25 cellular contexts compared by ENCODE assay signal in genomic region chr7:34225193-34225592, GRCh38.
DNase-seq lines count a peak whose midpoint lies in the region; ATAC-seq and TF ChIP-seq lines count a peak whose summit lies in the region.
"Had no signal": no experiment of that assay in that cellular context is flagged by ENCODE, and none has a peak within 500 bp of the region (broad histone marks: within the 10 kb centered on the region; RNA-seq: fewer than 3 reads in every experiment).

No MANE protein-coding gene starts in this region.

- H3K4me3 ChIP-seq in HCT116 (replicated peaks in 1 of 2; ENCODE audit: low read depth in 1 of 2, low read length in 2 of 2) (no peak overlapping the region), adrenal gland (no peak overlapping the region), psoas muscle (no peak overlapping the region), vagina (no peak overlapping the region)
- H3K4me3 ChIP-seq: Peyer's patch had no signal

- H3K9me3 ChIP-seq in HCT116 (ENCODE audit: control insufficient read depth in 1 of 2, insufficient read depth in 1 of 2, low read depth in 1 of 2, low read length in 2 of 2) (no peaks in the 10 kb centered on the region), adrenal gland (replicated peaks in 1 of 3) (no peaks in the 10 kb centered on the region), psoas muscle (no peaks in the 10 kb centered on the region), vagina (no peaks in the 10 kb centered on the region)
- H3K9me3 ChIP-seq: Peyer's patch had no signal

- no peaks in the 10 kb centered on the region for H3K36me3 ChIP-seq in HCT116 (ENCODE audit: control insufficient read depth in 1 of 2, insufficient read depth in 2 of 2, low read length in 2 of 2)
- H3K36me3 ChIP-seq in adrenal gland (replicated peaks in 1 of 2): no peaks in the 10 kb centered on the region
- H3K36me3 ChIP-seq in psoas muscle (ENCODE audit: insufficient read depth in 1 of 2, low read depth in 1 of 2): no peaks in the 10 kb centered on the region
- no peaks in the 10 kb centered on the region for H3K36me3 ChIP-seq in vagina
- H3K36me3 ChIP-seq: Peyer's patch had no signal

- no TSS peak for BruUV-seq in HCT116 (replicated peaks; lab: Mats Ljungman, UMichigan)

- ATAC-seq in HCT116: peak; percentile 25; the same call in 1 of the 2 replicates
- ATAC-seq in GM18870 (IDR thresholded peaks at IDR 0.05; ENCODE audit: unreplicated experiment): no peak
- no peak for ATAC-seq in psoas muscle
- ATAC-seq: SK-N-SH treated with all-trans-retinoic acid at 6 μM for 48 hours, T-cell had no signal

- TF ChIP-seq POLR2A in HCT116 (IDR thresholded peaks at IDR 0.05; ENCODE audit: borderline replicate concordance, extremely low read depth, insufficient read depth, insufficient read length) (no peak), adrenal gland (IDR thresholded peaks at IDR 0.05) (no peak), vagina (IDR thresholded peaks at IDR 0.05) (no peak)

- H3K9ac ChIP-seq in HCT116 (ENCODE audit: low read length): no peak overlapping the region

- H3K27ac ChIP-seq in HCT116 (ENCODE audit: low read depth, low read length) (no peak overlapping the region), cingulate gyrus (ENCODE audit: low read depth, low read length) (peak overlapping the region; percentile 21), adrenal gland (no peak overlapping the region), psoas muscle (no peak overlapping the region), vagina (no peak overlapping the region)
- H3K27ac ChIP-seq: Peyer's patch had no signal

- no peaks in the 10 kb centered on the region for H3K4me1 ChIP-seq in HCT116 (ENCODE audit: control insufficient read depth in 1 of 2, insufficient read depth in 2 of 2, low read length in 2 of 2)
- no peaks in the 10 kb centered on the region for H3K4me1 ChIP-seq in adrenal gland (replicated peaks in 1 of 2)
- no peaks in the 10 kb centered on the region for H3K4me1 ChIP-seq in psoas muscle
- H3K4me1 ChIP-seq in vagina: no peaks in the 10 kb centered on the region
- H3K4me1 ChIP-seq: Peyer's patch had no signal

- intact Hi-C loops in HCT116 (cut with micrococcal nuclease): no loop called here
- intact Hi-C loops in adrenal gland (cut with DNase I): no loop called here
- intact Hi-C loops in psoas muscle (cut with DNase I): no loop called here
- intact Hi-C loops in vagina (cut with DNase I): no loop called here

- TF ChIP-seq RAD21 in HCT116 (IDR thresholded peaks at IDR 0.05; ENCODE audit: low read depth): no peak

- RAD21 ChIA-PET in HCT116 (lab: Charles Lee; ENCODE audit: low non-redundant PET in 1 of 2, low total read pairs in 2 of 2, uncharacterized antibody in 2 of 2, unreplicated experiment in 2 of 2): no interaction called here

- TF ChIP-seq CTCF in HCT116 (IDR thresholded peaks at IDR 0.05 in 2 of 3, conservative IDR thresholded peaks at IDR 0.05 in 1 of 3; ENCODE audit: borderline replicate concordance in 1 of 3, insufficient read depth in 1 of 3, low read depth in 2 of 3, low read length in 2 of 3) (no peak), adrenal gland (IDR thresholded peaks at IDR 0.05) (no peak), psoas muscle (IDR thresholded peaks at IDR 0.05) (no peak), vagina (IDR thresholded peaks at IDR 0.05) (no peak)

- H3K9me2 ChIP-seq in HCT116 (ENCODE audit: insufficient read depth): no peaks in the 10 kb centered on the region

- POLR2A ChIA-PET in HCT116 (lab: Charles Lee): no interaction called here

- DNase-seq in DMS53 (lab: John Stamatoyannopoulos, UW) (peak; percentile 83), HCT116 (ENCODE audit: low read depth, low spot score) (no peak), NCI-H510A (lab: John Stamatoyannopoulos, UW) (peak; percentile 70), adrenal gland (no peak), psoas muscle (no peak), vagina (ENCODE audit: extremely low spot score in 2 of 2) (no peak)
- DNase-seq: AML-193; C1 segment of cervical spinal cord; Calu3; CD8-positive, alpha-beta memory T cell; DMS153; GF-D8; HCEC 1CT; Karpas-422; MV-4-11; NCI-H1436; NCI-H2107; NCI-H226; NCI-H526 treated with DMSO at 0.1 percent for 48 hours; NK-92 treated with Interleukin-12 subunit alpha and Interleukin-12 subunit beta, amount 100 ng/mL, for 24 hours; Peyer's patch; T-cell had no signal

- 67 to 80% (median 72%) methylated on average over 5 of the region's 5 CpGs for WGBS in adrenal gland, 4 donors
- 83 to 86% (median 85%) methylated on average over 5 of the region's 5 CpGs for WGBS in psoas muscle, 3 donors

- CTCF ChIA-PET in HCT116 (lab: Charles Lee): no interaction called here

- no peaks in the 10 kb centered on the region for H3K79me2 ChIP-seq in HCT116 (ENCODE audit: insufficient read depth, low read length)

- no peak overlapping the region for H2AFZ ChIP-seq in HCT116 (ENCODE audit: low read depth, low read length, poor library complexity, severe bottlenecking)

- H3K27me3 ChIP-seq in HCT116 (ENCODE audit: insufficient read depth, low read length) (peaks cover 19% of the 10 kb centered on the region; the same call in 1 of the 2 replicates), adrenal gland (no peaks in the 10 kb centered on the region), psoas muscle (ENCODE audit: insufficient read depth in 3 of 3, low read length in 2 of 3) (peaks cover 0 to 4% (median 0%) of the 10 kb centered on the region in 3 donors), vagina (no peaks in the 10 kb centered on the region)
- H3K27me3 ChIP-seq: Peyer's patch had no signal

- H3K4me2 ChIP-seq in HCT116 (ENCODE audit: low read length): no peak overlapping the region

- H4K20me1 ChIP-seq in HCT116 (ENCODE audit: insufficient read depth): no peaks in the 10 kb centered on the region

TF ChIP-seq in HCT116, 20 proteins besides CTCF, POLR2A, EP300 and RAD21:
- TF ChIP-seq EZH2 (IDR thresholded peaks at IDR 0.05) (no peak), TCF7L2 (IDR thresholded peaks at IDR 0.05; ENCODE audit: borderline replicate concordance, extremely low read depth, insufficient read depth, insufficient read length) (peak; percentile 52)

Comparison
In these comparisons a context has a peak if more than half of its experiments do, and no peak if none do; other contexts are left out.
1. DNase-seq: peak in DMS53 (single experiment) and NCI-H510A (single experiment); none in HCT116 (single experiment), adrenal gland (0 of 7), psoas muscle (0 of 2) and vagina (0 of 2).